ENCODE assay signal across 32 cellular contexts in the genomic region with DNA sequence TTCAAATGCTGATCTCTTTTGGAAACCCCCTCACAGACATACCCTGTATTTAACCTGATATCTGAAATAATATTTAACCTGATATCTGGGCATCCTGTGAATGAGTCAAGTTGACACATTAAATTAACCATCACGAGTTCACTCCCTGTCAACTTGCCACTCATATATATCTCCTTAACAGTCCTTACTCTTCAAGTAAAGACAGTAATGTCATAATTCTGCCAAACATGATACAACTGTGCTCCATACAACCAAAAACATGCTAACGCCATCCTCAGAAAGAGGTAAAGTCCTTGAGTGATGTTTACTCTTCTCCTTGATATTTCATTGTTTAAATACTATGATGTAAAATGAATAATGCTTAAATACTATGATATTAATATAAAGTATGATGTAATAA.
"Had no signal": no experiment of that assay in that cellular context is flagged by ENCODE, and none has a peak within 500 bp of the region (broad histone marks: within the 10 kb centered on the region; RNA-seq: fewer than 3 reads in every experiment).

No MANE protein-coding gene starts in this region.

- H3K27me3 ChIP-seq: MG63, SJSA1 had no signal

- H3K36me3 ChIP-seq: MG63, SJSA1 had no signal

- H3K27ac ChIP-seq: PC-9, SJSA1 had no signal

- H3K9me2 ChIP-seq: SK-N-SH had no signal

- H3K4me2 ChIP-seq: PC-9, SK-N-SH had no signal

- DNase-seq: Kasumi-1, KG1, MG63, NCI-H1048, NCI-H1092 treated with DMSO at 0.1 percent for 48 hours, NCI-H1105 treated with DMSO at 0.1 percent for 48 hours, NCI-H1417, NCI-H1436, NCI-H146, NCI-H1694, NCI-H187, NCI-H1930, NCI-H2029 treated with DMSO at 0.1 percent for 48 hours, NCI-H2081 treated with DMSO at 0.1 percent for 48 hours, NCI-H2107, NCI-H2171, NCI-H226, NCI-H446 treated with DMSO at 0.1 percent for 48 hours, NCI-H510A, NCI-H524, NCI-H526, NCI-H69, NCI-H748 treated with DMSO at 0.1 percent for 48 hours, NCI-H82, PC-9, Right ventricle myocardium superior, RPMI8226, SHP77 treated with DMSO at 0.1 percent for 48 hours, SK-N-SH had no signal

- H3K9ac ChIP-seq: SK-N-SH had no signal

- H3K4me1 ChIP-seq: SJSA1 had no signal

- H3K9me3 ChIP-seq: MG63, SJSA1, SK-N-SH had no signal

- ATAC-seq: K562, Panc1 had no signal

- FAIRE-seq: K562 had no signal

- H3K4me3 ChIP-seq: K562, MG63, PC-9, SJSA1 had no signal
